ENCODE assay signal across 1 cellular context in the genomic region with DNA sequence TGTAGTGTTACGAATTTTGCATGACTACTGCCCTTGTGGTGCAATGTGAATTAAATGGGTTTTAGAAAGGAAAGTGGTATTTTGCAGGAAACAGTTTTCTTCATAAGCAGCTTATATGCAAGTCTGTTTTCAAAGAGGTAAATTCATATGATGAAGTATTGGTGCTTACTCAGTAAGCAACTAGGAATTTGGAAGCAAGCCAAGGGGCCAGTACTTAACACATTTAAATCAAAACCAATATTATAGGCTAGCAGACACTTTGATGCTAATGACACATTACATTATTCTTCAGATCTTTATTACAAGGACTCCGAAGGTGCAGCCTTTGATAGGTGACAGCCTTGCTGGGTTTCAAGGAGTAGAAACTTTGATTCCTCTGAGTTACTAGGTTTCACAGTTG.
TF ChIP-seq lines count a peak whose summit lies in the region.

No MANE protein-coding gene starts in this region.

TF ChIP-seq in endothelial cell of umbilical vein, 7 proteins besides CTCF, POLR2A, EP300 and RAD21:
- TF ChIP-seq FOS (IDR thresholded peaks at IDR 0.05; ENCODE audit: borderline replicate concordance, insufficient read depth, low read length), result no peak
- TF ChIP-seq JUN (IDR thresholded peaks at IDR 0.05; ENCODE audit: borderline replicate concordance, insufficient read depth, insufficient read length, low read depth), result no peak
- TF ChIP-seq EZH2 (IDR thresholded peaks at IDR 0.05; ENCODE audit: borderline replicate concordance, low read depth, low read length, severe bottlenecking), result no peak
- TF ChIP-seq MYC (IDR thresholded peaks at IDR 0.05; ENCODE audit: low read depth, low read length), result no peak
- TF ChIP-seq, protein P1, sequence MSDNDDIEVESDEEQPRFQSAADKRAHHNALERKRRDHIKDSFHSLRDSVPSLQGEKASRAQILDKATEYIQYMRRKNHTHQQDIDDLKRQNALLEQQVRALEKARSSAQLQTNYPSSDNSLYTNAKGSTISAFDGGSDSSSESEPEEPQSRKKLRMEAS (IDR thresholded peaks at IDR 0.05; ENCODE audit: insufficient read depth, insufficient read length), result no peak
- no peak for TF ChIP-seq POLR2AphosphoS5 (IDR thresholded peaks at IDR 0.05; ENCODE audit: insufficient read depth, low read depth, low read length)
- TF ChIP-seq GATA2 (IDR thresholded peaks at IDR 0.05; ENCODE audit: insufficient read depth, insufficient read length, low read depth, low read length), result no peak
